Comparison of ENCODE assay signal across 29 cellular contexts in genomic region chr15:66021801-66022525, GRCh38.
"Had no signal": no experiment of that assay in that cellular context is flagged by ENCODE, and none has a peak within 500 bp of the region (broad histone marks: within the 10 kb centered on the region; RNA-seq: fewer than 3 reads in every experiment).

No MANE protein-coding gene starts in this region.

- H3K27ac ChIP-seq: ascending aorta, breast epithelium, KMS-11, WERI-Rb-1 had no signal

- DNase-seq: activated CD4-positive, alpha-beta T cell treated with anti-CD3 and anti-CD28 coated beads, Interleukin-2, amount 10 ng/mL, durations not matched to agents 7 days and 5 days; activated CD4-positive, alpha-beta T cell treated with anti-CD3 and anti-CD28 coated beads, Interleukin-2, amount 50 U/mL, for 48 hours; activated CD8-positive, alpha-beta T cell treated with anti-CD3 and anti-CD28 coated beads, Interleukin-2, amount 10 ng/mL, durations not matched to agents 7 days and 5 days; activated gamma-delta T cell; activated naive CD4-positive, alpha-beta T cell treated with Interleukin-2 at 50 U/mL for 16 hours; activated naive CD8-positive, alpha-beta T cell treated with anti-CD3 and anti-CD28 coated beads, Interleukin-2, amount 10 ng/mL, durations not matched to agents 7 days and 5 days; activated T-cell treated with anti-CD3 and anti-CD28 coated beads, Interleukin-2, amount 50 U/mL, for 24 hours; caudate nucleus; cerebellar nuclear complex; MM.1S; MV-4-11; NCI-H1092; NCI-H1436 treated with DMSO at 0.1 percent for 48 hours; NCI-H187 treated with DMSO at 0.1 percent for 48 hours; NCI-H2081; NCI-H345; NCI-H524 treated with DMSO at 0.1 percent for 48 hours; NCI-H748 treated with DMSO at 0.1 percent for 48 hours; NK-92 treated with Interleukin-12 subunit alpha and Interleukin-12 subunit beta, amount 100 ng/mL, for 24 hours; OCI-M1; Right ventricle myocardium superior; SW 1271; T1000; WERI-Rb-1 had no signal

- H3K4me1 Mint-ChIP-seq: activated CD4-positive, alpha-beta T cell treated with anti-CD3 and anti-CD28 coated beads, Interleukin-2, amount 10 ng/mL, durations not matched to agents 7 days and 5 days; activated naive CD4-positive, alpha-beta T cell treated with anti-CD3 and anti-CD28 coated beads, Interleukin-2, amount 50 U/mL, for 24 hours; activated naive CD8-positive, alpha-beta T cell treated with anti-CD3 and anti-CD28 coated beads, Interleukin-2, amount 10 ng/mL, durations not matched to agents 7 days and 5 days had no signal

- H3K36me3 ChIP-seq: ascending aorta, breast epithelium, WERI-Rb-1 had no signal

- H3K4me3 Mint-ChIP-seq: activated CD4-positive, alpha-beta T cell treated with anti-CD3 and anti-CD28 coated beads, Interleukin-2, amount 10 ng/mL, durations not matched to agents 7 days and 5 days; activated CD8-positive, alpha-beta T cell treated with anti-CD3 and anti-CD28 coated beads, Interleukin-2, amount 10 ng/mL, durations not matched to agents 7 days and 5 days; activated naive CD4-positive, alpha-beta T cell treated with anti-CD3 and anti-CD28 coated beads, Interleukin-2, amount 50 U/mL, for 24 hours; activated naive CD8-positive, alpha-beta T cell treated with anti-CD3 and anti-CD28 coated beads, Interleukin-2, amount 10 ng/mL, durations not matched to agents 7 days and 5 days; activated T-cell treated with anti-CD3 and anti-CD28 coated beads, Interleukin-2, amount 50 U/mL, for 24 hours had no signal

- H3K9me3 Mint-ChIP-seq: activated CD4-positive, alpha-beta T cell treated with anti-CD3 and anti-CD28 coated beads, Interleukin-2, amount 10 ng/mL, durations not matched to agents 7 days and 5 days; activated naive CD4-positive, alpha-beta T cell treated with anti-CD3 and anti-CD28 coated beads, Interleukin-2, amount 50 U/mL, for 24 hours; activated naive CD8-positive, alpha-beta T cell treated with anti-CD3 and anti-CD28 coated beads, Interleukin-2, amount 10 ng/mL, durations not matched to agents 7 days and 5 days; activated T-cell treated with anti-CD3 and anti-CD28 coated beads, Interleukin-2, amount 50 U/mL, for 24 hours; activated T-helper 2 cell treated with anti-CD3 and anti-CD28 coated beads, Interferon-gamma antibody, Interleukin-2, Interleukin-4, amounts not matched to agents 10 μg/mL and 5 μg/mL and 100 μg/mL, durations not matched to agents 14 hours and 24 hours and 36 hours had no signal

- H3K9me3 ChIP-seq: ascending aorta, breast epithelium had no signal

- H3K4me3 ChIP-seq: ascending aorta, breast epithelium had no signal

- H3K4me2 ChIP-seq: KMS-11 had no signal

- H3K4me1 ChIP-seq: ascending aorta, breast epithelium had no signal

- H3K27me3 ChIP-seq: ascending aorta, breast epithelium had no signal

- ATAC-seq: activated CD8-positive, alpha-beta T cell treated with anti-CD3 and anti-CD28 coated beads, Interleukin-2, amount 10 ng/mL, durations not matched to agents 7 days and 5 days had no signal

- H3K27ac Mint-ChIP-seq: activated CD4-positive, alpha-beta T cell treated with anti-CD3 and anti-CD28 coated beads, Interleukin-2, amount 10 ng/mL, durations not matched to agents 7 days and 5 days; activated CD8-positive, alpha-beta T cell treated with anti-CD3 and anti-CD28 coated beads, Interleukin-2, amount 10 ng/mL, durations not matched to agents 7 days and 5 days; activated naive CD4-positive, alpha-beta T cell treated with anti-CD3 and anti-CD28 coated beads, Interleukin-2, amount 50 U/mL, for 24 hours; activated naive CD8-positive, alpha-beta T cell treated with anti-CD3 and anti-CD28 coated beads, Interleukin-2, amount 10 ng/mL, durations not matched to agents 7 days and 5 days; activated T-cell treated with anti-CD3 and anti-CD28 coated beads, Interleukin-2, amount 50 U/mL, for 24 hours; activated T-helper 2 cell treated with anti-CD3 and anti-CD28 coated beads, Interferon-gamma antibody, Interleukin-2, Interleukin-4, amounts not matched to agents 10 μg/mL and 5 μg/mL and 100 μg/mL, durations not matched to agents 14 hours and 24 hours and 36 hours had no signal

- H3K36me3 Mint-ChIP-seq: activated naive CD4-positive, alpha-beta T cell treated with anti-CD3 and anti-CD28 coated beads, Interleukin-2, amount 50 U/mL, for 24 hours; activated naive CD8-positive, alpha-beta T cell treated with anti-CD3 and anti-CD28 coated beads, Interleukin-2, amount 10 ng/mL, durations not matched to agents 7 days and 5 days had no signal
